In the genomic region with DNA sequence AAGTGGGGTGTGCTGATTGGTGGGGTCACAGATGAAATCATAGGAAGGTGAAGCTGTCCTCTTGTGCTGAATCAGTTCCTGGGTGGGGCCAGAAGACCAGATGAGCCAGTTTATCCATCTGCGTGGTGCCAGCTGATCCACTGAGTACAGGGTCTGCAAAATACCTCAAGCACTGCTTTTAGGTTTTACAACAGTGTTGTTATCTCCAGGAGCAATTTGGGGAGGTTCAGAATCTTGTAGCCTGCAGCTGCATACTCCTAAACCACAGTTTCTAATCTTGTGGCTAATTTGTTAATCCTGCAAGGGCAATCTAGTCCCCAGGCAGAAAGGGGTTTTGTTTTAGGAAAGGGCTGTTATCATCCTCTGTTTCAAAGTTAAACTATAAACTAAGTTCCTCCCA, we compare ENCODE assay signal across 14 cellular contexts. TPM values are rescaled to one million over a fixed set of nuclear protein-coding genes. Genes with fewer than 3 reads are reported as not detected.
"Had no signal": no experiment of that assay in that cellular context is flagged by ENCODE, and none has a peak within 500 bp of the region (broad histone marks: within the 10 kb centered on the region; RNA-seq: fewer than 3 reads in every experiment).

No MANE protein-coding gene starts in this region.

- H3K36me3 ChIP-seq: ascending aorta, pancreas, upper lobe of right lung had no signal

- DNase-seq: activated CD4-positive, alpha-beta memory T cell treated with anti-CD3 and anti-CD28 coated beads, Interleukin-2, amount 10 ng/mL, durations not matched to agents 7 days and 5 days; activated CD8-positive, alpha-beta memory T cell treated with anti-CD3 and anti-CD28 coated beads, Interleukin-2, amount 50 U/mL, for 48 hours; activated naive CD4-positive, alpha-beta T cell; activated naive CD8-positive, alpha-beta T cell treated with anti-CD3 and anti-CD28 coated beads, Interleukin-2, amount 50 U/mL, for 24 hours; effector memory CD4-positive, alpha-beta T cell; kidney glomerular epithelial cell; pancreas; stimulated activated CD4-positive, alpha-beta T cell treated with anti-CD3 and anti-CD28 coated beads, Interleukin-4, amount 100 ng/mL, for 1 hour; stimulated activated CD8-positive, alpha-beta memory T cell treated with anti-CD3 and anti-CD28 coated beads, Interleukin-4, amount 100 ng/mL, for 48 hours; upper lobe of right lung had no signal

- H3K27ac ChIP-seq: ascending aorta, hepatocyte, pancreas, upper lobe of right lung, VCaP had no signal

- ATAC-seq: activated naive CD8-positive, alpha-beta T cell treated with anti-CD3 and anti-CD28 coated beads, Interleukin-2, amount 50 U/mL, for 24 hours; pancreas; upper lobe of right lung had no signal

- H2AFZ ChIP-seq: hepatocyte had no signal

- H3K4me2 ChIP-seq: hepatocyte had no signal

- H3K4me3 ChIP-seq: ascending aorta, hepatocyte, pancreas, upper lobe of right lung had no signal

- FAIRE-seq: pancreas had no signal

- H3K9me3 ChIP-seq: ascending aorta, pancreas, upper lobe of right lung had no signal

- H3K79me2 ChIP-seq: hepatocyte had no signal

- H3K4me1 ChIP-seq: ascending aorta, pancreas, upper lobe of right lung had no signal

- H3K27me3 ChIP-seq: ascending aorta, hepatocyte, pancreas, upper lobe of right lung had no signal

RNA-seq across cellular contexts. Expression of a gene that starts 47.5 kb away (rescaled TPM):
- total RNA-seq: ascending aorta, epithelial cell of proximal tubule had no signal
